Comparison of ENCODE assay signal across 24 cellular contexts in genomic region chr18:79645291-79645983, GRCh38. TPM values are rescaled to one million over a fixed set of nuclear protein-coding genes. Genes with fewer than 3 reads are reported as not detected.
A peak's percentile ranks its signal among the peaks of the same experiment; 100 is the strongest.
DNase-seq lines count a peak whose midpoint lies in the region; ATAC-seq, FAIRE-seq and TF ChIP-seq lines count a peak whose summit lies in the region.
"Had no signal": no experiment of that assay in that cellular context is flagged by ENCODE, and none has a peak within 500 bp of the region (broad histone marks: within the 10 kb centered on the region; RNA-seq: fewer than 3 reads in every experiment).

No MANE protein-coding gene starts in this region.

- intact Hi-C loops in OCI-LY7 (cut with micrococcal nuclease; ENCODE audit: unreplicated experiment), result loop anchor here (2.0 kb wide), 1 partner anchor 119 kb away; no protein-coding TSS in a partner anchor

- no peak overlapping the region for H3K27ac ChIP-seq in OCI-LY7 (ENCODE audit: low read depth, low read length, poor library complexity, severe bottlenecking)
- H3K27ac ChIP-seq: GM23248, upper lobe of left lung had no signal

- in situ Hi-C loops in KBM-7 (cut with MboI; ENCODE audit: low pct_unique_long_range_greater_than_20kb, low sequenced_read_pairs), result loop anchor here (25.0 kb wide), 1 partner anchor 258 kb away; the partner anchor contains the start of gene NFATC1

- H3K36me3 Mint-ChIP-seq in glutamatergic neuron (ENCODE audit: unreplicated experiment), result no peaks in the 10 kb centered on the region

- no TSS peak for BruUV-seq in OCI-LY7 (replicated peaks; lab: Mats Ljungman, UMichigan)

- CTCF ChIA-PET in OCI-LY7 (lab: Charles Lee; ENCODE audit: unreplicated experiment), result no interaction called here

- H3K27me3 Mint-ChIP-seq in glutamatergic neuron (ENCODE audit: unreplicated experiment), result peaks cover 9% of the 10 kb centered on the region
- H3K27me3 Mint-ChIP-seq: stimulated activated naive CD8-positive, alpha-beta T cell treated with anti-CD3 and anti-CD28 coated beads, Interleukin-15, Interleukin-2, amounts not matched to agents 100 ng/mL and 50 ng/mL, for 24 hours had no signal

- peaks cover 33% of the 10 kb centered on the region for H3K4me1 Mint-ChIP-seq in glutamatergic neuron (ENCODE audit: low read depth, unreplicated experiment)

- no peak for ATAC-seq in GM18517 (IDR thresholded peaks at IDR 0.05; ENCODE audit: unreplicated experiment)

- H3K9me2 ChIP-seq in OCI-LY7 (ENCODE audit: insufficient read depth, low read length), result no peaks in the 10 kb centered on the region

- H3K4me2 ChIP-seq in OCI-LY7 (ENCODE audit: low read length), result no peak overlapping the region

- H3K36me3 ChIP-seq in OCI-LY7 (ENCODE audit: insufficient read depth, low read length), result no peaks in the 10 kb centered on the region
- H3K36me3 ChIP-seq: MG63, upper lobe of left lung had no signal

- H3K9me3 ChIP-seq in OCI-LY7 (ENCODE audit: low read length), result no peaks in the 10 kb centered on the region
- H3K9me3 ChIP-seq: Caco-2, MG63, upper lobe of left lung had no signal

- DNase-seq in GDM1 (lab: John Stamatoyannopoulos, UW) (peak; percentile 43), KBM-7 (peak; percentile 95), RPMI8226 (peak; percentile 52), glutamatergic neuron (no peak), RCC 7860 (ENCODE audit: low spot score) (no peak), OCI-LY7 (ENCODE audit: low spot score) (no peak), NCI-H1436 (lab: John Stamatoyannopoulos, UW) (no peak)
- DNase-seq: activated CD4-positive, alpha-beta T cell treated with anti-CD3 and anti-CD28 coated beads for 4 hours; activated gamma-delta T cell; anterior cingulate cortex; Caco-2; GM23248; left cardiac atrium; MG63; NCI-H1930; NK-92 treated with Interleukin-12 subunit alpha and Interleukin-12 subunit beta, amount 100 ng/mL, for 24 hours; SHP77 treated with DMSO at 0.1 percent for 48 hours; stimulated activated CD4-positive, alpha-beta T cell treated with anti-CD3 and anti-CD28 coated beads, Interleukin-2, amount 100 ng/mL, for 24 hours; upper lobe of left lung had no signal

- H4K20me1 ChIP-seq in OCI-LY7 (ENCODE audit: insufficient read depth, low read length), result no peaks in the 10 kb centered on the region

- POLR2A ChIA-PET in OCI-LY7 (lab: Charles Lee), result no interaction called here

- no peaks in the 10 kb centered on the region for H3K79me2 ChIP-seq in OCI-LY7 (ENCODE audit: insufficient read depth, low read depth, low read length)

- no peak for FAIRE-seq in RCC 7860 (lab: Jason Lieb, UNC)
- FAIRE-seq: GM19239 had no signal

- H3K9me3 Mint-ChIP-seq in glutamatergic neuron (ENCODE audit: unreplicated experiment), result peaks cover 8% of the 10 kb centered on the region
- H3K9me3 Mint-ChIP-seq: nephron; stimulated activated naive CD8-positive, alpha-beta T cell treated with anti-CD3 and anti-CD28 coated beads, Interleukin-15, Interleukin-2, amounts not matched to agents 100 ng/mL and 50 ng/mL, for 24 hours; T-helper 2 cell treated with Interferon-gamma antibody and Interleukin-4, amounts not matched to agents 5 μg/mL and 100 μg/mL, for 36 hours had no signal

- H2AFZ ChIP-seq in OCI-LY7 (ENCODE audit: low read length), result no peak overlapping the region; the same call in 1 of the 2 replicates
- H2AFZ ChIP-seq: GM23248 had no signal

- no peak overlapping the region for H3K27ac Mint-ChIP-seq in glutamatergic neuron (ENCODE audit: unreplicated experiment)
- H3K27ac Mint-ChIP-seq: T-helper 2 cell treated with Interferon-gamma antibody and Interleukin-4, amounts not matched to agents 5 μg/mL and 100 μg/mL, for 36 hours had no signal

- peak overlapping the region; percentile 15 for H3K4me3 Mint-ChIP-seq in glutamatergic neuron (ENCODE audit: unreplicated experiment)
- H3K4me3 Mint-ChIP-seq: nephron; stimulated activated naive CD8-positive, alpha-beta T cell treated with anti-CD3 and anti-CD28 coated beads, Interleukin-15, Interleukin-2, amounts not matched to agents 100 ng/mL and 50 ng/mL, for 24 hours; T-helper 2 cell treated with Interferon-gamma antibody and Interleukin-4, amounts not matched to agents 5 μg/mL and 100 μg/mL, for 36 hours had no signal

- no peak overlapping the region for H3K4me3 ChIP-seq in OCI-LY7 (ENCODE audit: low read depth, low read length, poor library complexity, severe bottlenecking)
- H3K4me3 ChIP-seq: GM23248, MG63, upper lobe of left lung had no signal

- TF ChIP-seq CTCF in glutamatergic neuron (IDR thresholded peaks at IDR 0.05; ENCODE audit: partially characterized antibody, unreplicated experiment) (no peak), OCI-LY7 (conservative IDR thresholded peaks at IDR 0.05; ENCODE audit: low read length) (no peak)

- H3K4me1 ChIP-seq in OCI-LY7 (ENCODE audit: insufficient read depth, low read length, poor library complexity, severe bottlenecking), result peaks cover 19% of the 10 kb centered on the region
- H3K4me1 ChIP-seq: Caco-2 had no signal

RNA-seq across cellular contexts. Expression of gene CTDP1, which starts 34.2 kb away (rescaled TPM):
- total RNA-seq in glutamatergic neuron (ENCODE audit: unreplicated experiment) (34.8 TPM), OCI-LY7 (2022) (11.3 and 15.4 TPM in 2 replicates)
- total RNA-seq in OCI-LY7 (2014; rRNA removed; shearing (Covaris generic)), result 9.6 and 11.9 TPM in 2 replicates

Comparison
In these comparisons a context has a peak if more than half of its experiments do, and no peak if none do; other contexts are left out.
1. DNase-seq: peak in GDM1 (single experiment), KBM-7 (single experiment) and RPMI8226 (single experiment); none in glutamatergic neuron (single experiment), RCC 7860 (single experiment), OCI-LY7 (single experiment) and NCI-H1436 (single experiment).